ENCODE assay signal across 1 cellular context in genomic region chr1:202807926-202808757, GRCh38.
A peak's percentile ranks its signal among the peaks of the same experiment; 100 is the strongest.
TF ChIP-seq lines count a peak whose summit lies in the region.

Gene KDM5B, minus strand, starts transcription at chr1:202808421. Its CDS starts 116 bp downstream, at chr1:202808305.

TF ChIP-seq in GM12878, 131 proteins besides CTCF, POLR2A, EP300 and RAD21 (continued from another document and continues in another):
- TF ChIP-seq CUX1 (IDR thresholded peaks at IDR 0.05; ENCODE audit: insufficient replicate concordance, low read depth, low read length) (no peak), KAT2A (conservative IDR thresholded peaks at IDR 0.05; ENCODE audit: control insufficient read depth, low read depth, low read length) (no peak), MXI1 (IDR thresholded peaks at IDR 0.05; ENCODE audit: low read depth, low read length) (0 out of 2 replicates have a peak, but pooled peaks have one; percentile 51), ATF7 (IDR thresholded peaks at IDR 0.05; ENCODE audit: low read depth) (no peak), YY1 (IDR thresholded peaks at IDR 0.05; ENCODE audit: low read depth, low read length) (no peak), SMC3 (IDR thresholded peaks at IDR 0.05; ENCODE audit: borderline replicate concordance, low read length) (no peak; the same call in 1 of the 2 replicates), E4F1 (IDR thresholded peaks at IDR 0.05; ENCODE audit: borderline replicate concordance, partially characterized antibody) (no peak), EED (IDR thresholded peaks at IDR 0.05; ENCODE audit: low read depth) (no peak), SKIL (IDR thresholded peaks at IDR 0.05; ENCODE audit: low read depth, poor library complexity, severe bottlenecking) (no peak), ZSCAN29 (IDR thresholded peaks at IDR 0.05) (no peak), ATF3 (IDR thresholded peaks at IDR 0.05; ENCODE audit: borderline replicate concordance, extremely low read depth, low read depth, low read length) (no peak), SPI1 (IDR thresholded peaks at IDR 0.05; ENCODE audit: borderline replicate concordance, insufficient read depth, low read depth, low read length) (no peak), SP1 (IDR thresholded peaks at IDR 0.05; ENCODE audit: low read depth, low read length) (peak; percentile 40), SUPT20H (IDR thresholded peaks at IDR 0.05; ENCODE audit: borderline replicate concordance, control insufficient read depth, low read depth, low read length) (no peak), RAD51 (IDR thresholded peaks at IDR 0.05) (no peak), NR2C2 (IDR thresholded peaks at IDR 0.05; ENCODE audit: borderline replicate concordance, control insufficient read depth, insufficient read length, low read depth) (no peak), ZBTB40 (IDR thresholded peaks at IDR 0.05; ENCODE audit: borderline replicate concordance) (no peak), HSF1 (IDR thresholded peaks at IDR 0.05; ENCODE audit: low read depth, low read length) (no peak), IRF5 (IDR thresholded peaks at IDR 0.05; ENCODE audit: borderline replicate concordance) (no peak), WRNIP1 (IDR thresholded peaks at IDR 0.05; ENCODE audit: borderline replicate concordance, low read depth, low read length) (no peak), TCF7 (IDR thresholded peaks at IDR 0.05; ENCODE audit: borderline replicate concordance) (no peak), BHLHE40 (IDR thresholded peaks at IDR 0.05; ENCODE audit: borderline replicate concordance in 1 of 2, low read depth in 2 of 2, low read length in 1 of 2) (peak in 1 of 2 experiments; percentile 52; a peak in 1 of 4 replicates), ASH2L (IDR thresholded peaks at IDR 0.05; ENCODE audit: borderline replicate concordance, low read depth) (no peak), RB1 (IDR thresholded peaks at IDR 0.05; ENCODE audit: borderline replicate concordance) (no peak), NR2F1 (conservative IDR thresholded peaks at IDR 0.05) (0 out of 2 replicates have a peak, but pooled peaks have one; percentile 33), MEF2B (IDR thresholded peaks at IDR 0.05; ENCODE audit: partially characterized antibody, poor library complexity, severe bottlenecking) (no peak), BCL3 (IDR thresholded peaks at IDR 0.05; ENCODE audit: borderline replicate concordance, insufficient read depth, low read depth, low read length, poor library complexity, severe bottlenecking) (no peak), DPF2 (IDR thresholded peaks at IDR 0.05) (0 out of 2 replicates have a peak, but pooled peaks have one; percentile 41), E2F8 (IDR thresholded peaks at IDR 0.05; ENCODE audit: low read depth, partially characterized antibody) (no peak), RCOR1 (conservative IDR thresholded peaks at IDR 0.05; ENCODE audit: low read depth, low read length) (no peak), IKZF1 (conservative IDR thresholded peaks at IDR 0.05) (peak; percentile 55), SMAD1 (IDR thresholded peaks at IDR 0.05; ENCODE audit: low read depth, partially characterized antibody) (no peak), MYB (IDR thresholded peaks at IDR 0.05; ENCODE audit: borderline replicate concordance, low read depth, low read length) (no peak)
